In genomic region chr19:14135985-14136508, GRCh38 we compare ENCODE assay signal across 9 cellular contexts. TPM values are rescaled to one million over a fixed set of nuclear protein-coding genes. Genes with fewer than 3 reads are reported as not detected.
DNase-seq lines count a peak whose midpoint lies in the region; ATAC-seq and TF ChIP-seq lines count a peak whose summit lies in the region.
"Had no signal": no experiment of that assay in that cellular context is flagged by ENCODE, and none has a peak within 500 bp of the region (broad histone marks: within the 10 kb centered on the region; RNA-seq: fewer than 3 reads in every experiment).

No MANE protein-coding gene starts in this region.

- no peaks in the 10 kb centered on the region for H3K9me3 ChIP-seq in CD8-positive, alpha-beta T cell (ENCODE audit: low read length)
- H3K9me3 ChIP-seq in duodenal mucosa (ENCODE audit: control insufficient read depth in 1 of 2, low read length in 2 of 2), result no peaks in the 10 kb centered on the region
- H3K9me3 ChIP-seq in neuron (ENCODE audit: low read length), result no peaks in the 10 kb centered on the region

- peaks cover 29% of the 10 kb centered on the region for H3K4me1 Mint-ChIP-seq in CD8-positive, alpha-beta T cell (ENCODE audit: low read depth)

- H3K79me2 ChIP-seq in KMS-11 (ENCODE audit: insufficient read depth, low read depth), result peaks cover 28% of the 10 kb centered on the region

- H3K27ac ChIP-seq in CD8-positive, alpha-beta T cell (ENCODE audit: low read depth, low read length), result peak overlapping the region; percentile 57
- H3K27ac ChIP-seq in KMS-11 (peak overlapping the region; percentile 40), duodenal mucosa (ENCODE audit: low read depth, low read length) (no peak overlapping the region)

- intact Hi-C loops in CD8-positive, alpha-beta T cell (cut with DNase I, micrococcal nuclease), result loop anchor here (1.0 to 5.0 kb wide), 15 partner anchors 19 to 393 kb away; partner anchors contain the start of genes PRKACA (in 2 of the 2), ADGRL1 (in 1 of the 2), DDX39A (in 1 of the 2) and MISP3 (in 1 of the 2)

- H2AFZ ChIP-seq in KMS-11 (ENCODE audit: low read depth) (peak overlapping the region; percentile 61), neuron (ENCODE audit: low read depth, low read length) (peak overlapping the region; percentile 15)

- TF ChIP-seq CTCF in CD8-positive, alpha-beta T cell (IDR thresholded peaks at IDR 0.05), result no peak
- no peak for TF ChIP-seq CTCF in KMS-11 (conservative IDR thresholded peaks at IDR 0.05; ENCODE audit: low read depth, low read length)

- H3K36me3 Mint-ChIP-seq in CD8-positive, alpha-beta T cell, result peaks cover 10% of the 10 kb centered on the region

- no peak for ATAC-seq in CD8-positive, alpha-beta T cell
- no peak for ATAC-seq in GM21529 (IDR thresholded peaks at IDR 0.05; ENCODE audit: unreplicated experiment)
- no peak for ATAC-seq in HG02970 (IDR thresholded peaks at IDR 0.05; ENCODE audit: low FRiP score, unreplicated experiment)

- peak overlapping the region; percentile 91 for H3K4me3 Mint-ChIP-seq in CD8-positive, alpha-beta T cell

- H3K9ac ChIP-seq in KMS-11, result peak overlapping the region; percentile 61; the same call in 1 of the 2 replicates
- peak overlapping the region; percentile 46 to 63 for H3K9ac ChIP-seq in duodenal mucosa (ENCODE audit: low read depth in 1 of 2, low read length in 2 of 2)

- POLR2A ChIA-PET in CD8-positive, alpha-beta T cell (lab: Charles Lee), result interaction anchor here (0.8 to 2.9 kb wide), 22 partner anchors 14 to 345 kb away, joined by 3 to 20 read pairs (median 6); partner anchors contain the start of genes DCAF15, DDX39A, PRKACA and RFX1

- CTCF ChIA-PET in CD8-positive, alpha-beta T cell (lab: Charles Lee), result interaction anchor here (0.6 to 4.2 kb wide), 52 partner anchors 9 to 396 kb away, joined by 3 to 50 read pairs (median 4); partner anchors contain the start of genes ADGRE5, MISP3 and PTGER1

- peaks cover 14% of the 10 kb centered on the region for H3K4me1 ChIP-seq in CD8-positive, alpha-beta T cell (ENCODE audit: insufficient read depth, low read length)
- H3K4me1 ChIP-seq in KMS-11 (ENCODE audit: low read depth, poor library complexity, severe bottlenecking), result peaks cover 23% of the 10 kb centered on the region
- peaks cover 8 to 10% of the 10 kb centered on the region in 2 donors for H3K4me1 ChIP-seq in duodenal mucosa (ENCODE audit: control insufficient read depth in 1 of 2, insufficient read depth in 2 of 2, low read length in 2 of 2)
- peaks cover 28% of the 10 kb centered on the region for H3K4me1 ChIP-seq in neuron (ENCODE audit: insufficient read depth, low read length)

- H4K20me1 ChIP-seq in KMS-11 (ENCODE audit: insufficient read depth), result no peaks in the 10 kb centered on the region

- H3K9me3 Mint-ChIP-seq in CD8-positive, alpha-beta T cell, result no peaks in the 10 kb centered on the region

- H3K27ac Mint-ChIP-seq in CD8-positive, alpha-beta T cell, result peak overlapping the region; percentile 94

- no peak for DNase-seq in CD8-positive, alpha-beta T cell
- no peak for DNase-seq in AML-193 (lab: John Stamatoyannopoulos, UW)
- no peak for DNase-seq in AG08396 (ENCODE audit: low spot score)

- no peaks in the 10 kb centered on the region for H3K36me3 ChIP-seq in CD8-positive, alpha-beta T cell (ENCODE audit: insufficient read depth, low read length)
- H3K36me3 ChIP-seq in KMS-11 (ENCODE audit: insufficient read depth) (no peaks in the 10 kb centered on the region), duodenal mucosa (ENCODE audit: control insufficient read depth in 1 of 2, insufficient read depth in 2 of 2, low read length in 2 of 2) (no peaks in the 10 kb centered on the region), neuron (ENCODE audit: insufficient read depth, low read length) (no peaks in the 10 kb centered on the region)

- no peaks in the 10 kb centered on the region for H3K27me3 Mint-ChIP-seq in CD8-positive, alpha-beta T cell (ENCODE audit: low read depth)

- H3K4me3 ChIP-seq in CD8-positive, alpha-beta T cell (ENCODE audit: low read depth, low read length), result peak overlapping the region; percentile 68
- H3K4me3 ChIP-seq in KMS-11 (IDR thresholded peaks at IDR 0.05; ENCODE audit: insufficient read depth, low read depth, low read length), result no peak overlapping the region
- peak overlapping the region; percentile 82 to 83 for H3K4me3 ChIP-seq in duodenal mucosa (ENCODE audit: low read depth in 1 of 2, low read length in 2 of 2)
- H3K4me3 ChIP-seq in neuron (ENCODE audit: low read length), result peak overlapping the region; percentile 62

- H3K27me3 ChIP-seq in CD8-positive, alpha-beta T cell (ENCODE audit: insufficient read depth, low read length), result no peaks in the 10 kb centered on the region
- H3K27me3 ChIP-seq in KMS-11 (ENCODE audit: insufficient read depth, low read depth), result no peaks in the 10 kb centered on the region
- no peaks in the 10 kb centered on the region for H3K27me3 ChIP-seq in duodenal mucosa (ENCODE audit: control insufficient read depth in 1 of 2, insufficient read depth in 2 of 2, low read length in 2 of 2)
- no peaks in the 10 kb centered on the region for H3K27me3 ChIP-seq in neuron (ENCODE audit: insufficient read depth, low read length)

- peak overlapping the region; percentile 62 for H3K4me2 ChIP-seq in KMS-11

RNA-seq across cellular contexts. Expression of gene ASF1B, which starts 0.3 kb away (rescaled TPM):
- 1 to 10 TPM in 1 of 2 experiments, under 1 TPM in 1; 0.60 to 1.6 TPM for total RNA-seq in CD8-positive, alpha-beta T cell

RNA-seq across cellular contexts. Expression of gene PRKACA, which starts 18.5 kb away (rescaled TPM):
- 10 to 100 TPM; 37.0 to 40.8 TPM for total RNA-seq in CD8-positive, alpha-beta T cell

RNA-seq across cellular contexts. Expression of gene SAMD1, which starts 45.5 kb away (rescaled TPM):
- total RNA-seq in CD8-positive, alpha-beta T cell, result 10 to 100 TPM; 35.2 to 37.5 TPM

RNA-seq across cellular contexts. Expression of gene C19orf67, which starts 50.5 kb away (rescaled TPM):
- total RNA-seq in CD8-positive, alpha-beta T cell, result not detected
- total RNA-seq: glomerular endothelial cell had no signal
